ENCODE assay signal across 21 cellular contexts in genomic region chr5:13956441-13956840, GRCh38. TPM values are rescaled to one million over a fixed set of nuclear protein-coding genes. Genes with fewer than 3 reads are reported as not detected.
"Had no signal": no experiment of that assay in that cellular context is flagged by ENCODE, and none has a peak within 500 bp of the region (broad histone marks: within the 10 kb centered on the region; RNA-seq: fewer than 3 reads in every experiment).

No MANE protein-coding gene starts in this region.

- H3K27ac Mint-ChIP-seq: activated CD4-positive, alpha-beta T cell treated with anti-CD3 and anti-CD28 coated beads, Interleukin-2, amount 10 ng/mL, durations not matched to agents 7 days and 5 days; activated CD8-positive, alpha-beta memory T cell treated with anti-CD3 and anti-CD28 coated beads, Interleukin-2, amount 10 ng/mL, durations not matched to agents 7 days and 5 days; activated CD8-positive, alpha-beta T cell treated with anti-CD3 and anti-CD28 coated beads for 36 hours; activated naive CD4-positive, alpha-beta T cell treated with anti-CD3 and anti-CD28 coated beads, Interleukin-2, amount 10 ng/mL, durations not matched to agents 7 days and 5 days; activated naive CD8-positive, alpha-beta T cell treated with anti-CD3 and anti-CD28 coated beads, Interleukin-2, amount 50 U/mL, for 24 hours; dendritic cell treated with granulocyte-macrophage colony-stimulating factor and Interleukin-4, amounts not matched to agents 40 ng/mL and 50 ng/mL, for 4 days; progenitor cell of endocrine pancreas; T-helper 17 cell had no signal

- DNase-seq: activated CD4-positive, alpha-beta T cell treated with anti-CD3 and anti-CD28 coated beads, Interleukin-2, amount 10 ng/mL, durations not matched to agents 7 days and 5 days; activated CD4-positive, CD25-positive, alpha-beta regulatory T cell; activated CD8-positive, alpha-beta memory T cell treated with anti-CD3 and anti-CD28 coated beads, Interleukin-2, amount 10 ng/mL, durations not matched to agents 7 days and 5 days; activated effector memory CD4-positive, alpha-beta T cell treated with anti-CD3 and anti-CD28 coated beads, Interleukin-2, amount 50 U/mL, for 16 hours; activated naive CD4-positive, alpha-beta T cell treated with anti-CD3 and anti-CD28 coated beads, Interleukin-2, amount 10 ng/mL, durations not matched to agents 7 days and 5 days; activated naive CD8-positive, alpha-beta T cell treated with anti-CD3 and anti-CD28 coated beads, Interleukin-2, amount 50 U/mL, for 24 hours; activated T-cell treated with anti-CD3 and anti-CD28 coated beads for 4 hours; effector CD4-positive, alpha-beta T cell; left colon; naive B cell; stimulated activated CD4-positive, alpha-beta T cell treated with anti-CD3 and anti-CD28 coated beads, Interleukin-4, amount 100 ng/mL, for 24 hours; stimulated activated naive CD4-positive, alpha-beta T cell treated with Interleukin-2 at 50 U/mL for 16 hours; T-helper 17 cell; upper lobe of left lung had no signal

- H3K27me3 ChIP-seq: body of pancreas, upper lobe of left lung had no signal

- H3K27ac ChIP-seq: body of pancreas, thoracic aorta, upper lobe of left lung had no signal

- H3K4me1 ChIP-seq: upper lobe of left lung had no signal

- H3K27me3 Mint-ChIP-seq: activated CD8-positive, alpha-beta memory T cell treated with anti-CD3 and anti-CD28 coated beads, Interleukin-2, amount 10 ng/mL, durations not matched to agents 7 days and 5 days; activated CD8-positive, alpha-beta T cell treated with anti-CD3 and anti-CD28 coated beads for 36 hours; activated naive CD4-positive, alpha-beta T cell treated with anti-CD3 and anti-CD28 coated beads, Interleukin-2, amount 10 ng/mL, durations not matched to agents 7 days and 5 days; T-helper 17 cell had no signal

- H3K36me3 ChIP-seq: thoracic aorta, upper lobe of left lung had no signal

- H3K4me3 Mint-ChIP-seq: activated CD4-positive, alpha-beta T cell treated with anti-CD3 and anti-CD28 coated beads, Interleukin-2, amount 10 ng/mL, durations not matched to agents 7 days and 5 days; activated CD8-positive, alpha-beta memory T cell treated with anti-CD3 and anti-CD28 coated beads, Interleukin-2, amount 10 ng/mL, durations not matched to agents 7 days and 5 days; activated CD8-positive, alpha-beta T cell treated with anti-CD3 and anti-CD28 coated beads for 36 hours; activated naive CD4-positive, alpha-beta T cell treated with anti-CD3 and anti-CD28 coated beads, Interleukin-2, amount 10 ng/mL, durations not matched to agents 7 days and 5 days; activated naive CD8-positive, alpha-beta T cell treated with anti-CD3 and anti-CD28 coated beads, Interleukin-2, amount 50 U/mL, for 24 hours; dendritic cell treated with granulocyte-macrophage colony-stimulating factor and Interleukin-4, amounts not matched to agents 40 ng/mL and 50 ng/mL, for 4 days; naive B cell; neural crest cell; T-helper 17 cell had no signal

- H3K9me3 ChIP-seq: body of pancreas, mucosa of descending colon, thoracic aorta, upper lobe of left lung had no signal

- ATAC-seq: activated CD8-positive, alpha-beta memory T cell treated with anti-CD3 and anti-CD28 coated beads, Interleukin-2, amount 10 ng/mL, durations not matched to agents 7 days and 5 days; activated CD8-positive, alpha-beta T cell treated with anti-CD3 and anti-CD28 coated beads for 36 hours; activated naive CD8-positive, alpha-beta T cell treated with anti-CD3 and anti-CD28 coated beads, Interleukin-2, amount 50 U/mL, for 24 hours; T-helper 17 cell had no signal

- H3K9me3 Mint-ChIP-seq: activated CD4-positive, alpha-beta T cell treated with anti-CD3 and anti-CD28 coated beads, Interleukin-2, amount 10 ng/mL, durations not matched to agents 7 days and 5 days; activated CD8-positive, alpha-beta T cell treated with anti-CD3 and anti-CD28 coated beads for 36 hours; activated naive CD4-positive, alpha-beta T cell treated with anti-CD3 and anti-CD28 coated beads, Interleukin-2, amount 10 ng/mL, durations not matched to agents 7 days and 5 days; activated naive CD8-positive, alpha-beta T cell treated with anti-CD3 and anti-CD28 coated beads, Interleukin-2, amount 50 U/mL, for 24 hours; neural crest cell had no signal

- H3K4me1 Mint-ChIP-seq: activated CD4-positive, alpha-beta T cell treated with anti-CD3 and anti-CD28 coated beads, Interleukin-2, amount 10 ng/mL, durations not matched to agents 7 days and 5 days; activated CD8-positive, alpha-beta memory T cell treated with anti-CD3 and anti-CD28 coated beads, Interleukin-2, amount 10 ng/mL, durations not matched to agents 7 days and 5 days; activated naive CD4-positive, alpha-beta T cell treated with anti-CD3 and anti-CD28 coated beads, Interleukin-2, amount 10 ng/mL, durations not matched to agents 7 days and 5 days; activated naive CD8-positive, alpha-beta T cell treated with anti-CD3 and anti-CD28 coated beads, Interleukin-2, amount 50 U/mL, for 24 hours; neural crest cell; T-helper 17 cell had no signal

- H3K4me3 ChIP-seq: body of pancreas, mucosa of descending colon, thoracic aorta, upper lobe of left lung had no signal

- H3K36me3 Mint-ChIP-seq: activated CD8-positive, alpha-beta memory T cell treated with anti-CD3 and anti-CD28 coated beads, Interleukin-2, amount 10 ng/mL, durations not matched to agents 7 days and 5 days; activated naive CD4-positive, alpha-beta T cell treated with anti-CD3 and anti-CD28 coated beads, Interleukin-2, amount 10 ng/mL, durations not matched to agents 7 days and 5 days had no signal

RNA-seq across cellular contexts. Expression of gene DNAH5, which starts 12.0 kb away (rescaled TPM):
- total RNA-seq: activated CD4-positive, alpha-beta T cell treated with anti-CD3 and anti-CD28 coated beads, Interleukin-2, amount 10 ng/mL, durations not matched to agents 7 days and 5 days; activated CD8-positive, alpha-beta memory T cell treated with anti-CD3 and anti-CD28 coated beads, Interleukin-2, amount 10 ng/mL, durations not matched to agents 7 days and 5 days; activated CD8-positive, alpha-beta T cell treated with anti-CD3 and anti-CD28 coated beads for 36 hours; T-helper 17 cell had no signal
